In the genomic region with DNA sequence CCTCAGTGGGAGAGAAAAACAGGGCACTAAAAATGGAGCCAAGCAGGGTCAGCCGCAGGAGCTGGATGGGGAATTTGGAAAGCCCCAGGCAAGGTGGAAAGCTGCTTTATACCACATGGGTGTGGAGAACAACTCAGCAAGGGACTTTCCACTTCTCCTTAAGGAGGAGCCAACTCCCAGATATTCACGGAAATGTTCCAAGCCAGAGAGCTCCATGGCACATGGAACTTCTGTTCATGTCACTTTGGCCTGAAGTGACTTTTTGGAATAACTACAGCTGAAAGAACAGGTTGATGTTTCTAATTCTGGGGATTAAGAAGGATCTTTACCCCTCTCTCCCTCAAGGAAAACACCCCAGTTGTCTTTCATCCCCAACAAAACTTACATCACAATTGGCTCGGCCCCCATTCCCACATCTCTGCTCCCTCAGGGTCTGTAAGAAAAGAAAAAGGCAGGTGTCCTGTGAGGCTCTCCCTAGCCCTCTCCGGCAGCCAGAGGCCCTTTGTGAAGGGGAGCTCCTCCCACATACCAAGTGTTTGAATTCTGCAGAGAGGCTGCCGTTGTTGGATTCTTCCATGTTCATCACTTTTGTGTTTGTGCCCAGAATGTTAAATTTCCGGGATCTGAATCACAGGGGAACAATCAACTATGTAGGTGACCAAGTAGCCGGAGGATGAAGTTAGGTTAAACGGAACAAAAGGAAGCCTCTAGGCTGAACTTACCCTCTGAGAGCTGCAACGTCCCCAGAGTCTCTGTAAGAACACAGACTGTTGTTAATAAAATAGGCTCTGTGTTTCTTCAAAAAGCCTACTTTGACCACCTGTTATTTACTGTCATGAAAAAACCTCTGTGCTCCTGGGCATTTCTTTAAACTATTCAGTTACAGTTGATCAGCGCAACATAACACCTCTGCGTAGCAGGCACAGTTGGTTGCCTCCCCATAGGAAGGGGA, we compare ENCODE assay signal across 1 cellular context.
TF ChIP-seq lines count a peak whose summit lies in the region.

No MANE protein-coding gene starts in this region.

TF ChIP-seq in GM23338, 12 proteins besides CTCF, POLR2A, EP300 and RAD21 (continued from another document):
- TF ChIP-seq EZH2phosphoT487 (IDR thresholded peaks at IDR 0.05; ENCODE audit: unreplicated experiment) = no peak
- peak; percentile 43; the same call in 1 of the 2 replicates for TF ChIP-seq NANOG (IDR thresholded peaks at IDR 0.05; ENCODE audit: borderline replicate concordance)
- no peak for TF ChIP-seq ZNF331 (CRISPR knock-in tag; IDR thresholded peaks at IDR 0.05; ENCODE audit: low read depth)
